Comparison of ENCODE assay signal across 11 cellular contexts in the genomic region with DNA sequence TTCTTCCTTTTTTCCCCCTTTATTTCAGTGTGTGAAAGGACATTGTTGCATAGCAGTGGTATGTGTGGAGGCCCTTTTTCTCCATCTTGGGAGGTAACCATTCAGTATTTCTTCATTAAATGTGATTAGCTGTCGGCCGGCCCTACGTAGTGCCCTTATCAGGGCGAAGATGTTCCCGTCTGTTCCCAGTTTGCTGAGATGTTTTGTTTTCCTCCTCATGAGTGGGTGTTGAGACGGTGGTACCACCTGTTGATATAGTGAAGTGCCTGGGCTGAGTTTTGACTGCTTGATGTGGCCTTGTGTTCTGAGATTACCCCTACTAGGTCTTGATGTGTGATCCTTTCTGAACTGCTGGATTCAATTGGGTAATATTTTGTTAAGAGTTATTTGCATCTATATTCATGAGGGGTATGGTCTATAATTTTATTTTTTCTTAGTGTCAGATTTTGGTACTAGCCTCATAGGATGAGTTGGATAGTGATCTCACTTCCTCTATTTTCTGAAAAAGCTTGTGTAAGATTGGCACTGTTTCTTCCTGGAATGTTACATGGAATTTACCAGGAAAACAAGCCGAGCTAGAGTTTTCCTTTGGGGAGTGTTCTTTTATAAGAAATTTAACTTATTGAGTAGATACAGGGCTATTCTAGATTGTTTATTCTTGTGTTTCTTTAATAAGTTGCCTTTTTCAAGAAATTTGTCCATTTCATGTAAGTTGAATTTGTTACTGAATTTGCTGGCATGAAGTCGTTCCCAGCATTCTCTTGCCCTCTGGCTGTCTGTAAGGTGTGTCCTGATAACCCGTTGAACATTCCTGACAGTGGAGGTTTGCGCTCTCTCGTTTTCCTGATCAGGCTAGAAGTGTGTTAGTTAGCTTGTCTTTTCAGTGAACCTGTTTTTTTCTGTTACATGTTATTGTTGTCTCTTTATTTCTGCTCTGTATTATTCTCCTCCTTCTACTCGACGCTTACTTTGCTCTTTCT. TPM values are rescaled to one million over a fixed set of nuclear protein-coding genes. Genes with fewer than 3 reads are reported as not detected.
A peak's percentile ranks its signal among the peaks of the same experiment; 100 is the strongest.
DNase-seq lines count a peak whose midpoint lies in the region; ATAC-seq and TF ChIP-seq lines count a peak whose summit lies in the region.
"Had no signal": no experiment of that assay in that cellular context is flagged by ENCODE, and none has a peak within 500 bp of the region (broad histone marks: within the 10 kb centered on the region; RNA-seq: fewer than 3 reads in every experiment).

No MANE protein-coding gene starts in this region.

- peaks cover 38% of the 10 kb centered on the region for H4K20me1 ChIP-seq in DND-41 (ENCODE audit: insufficient read depth, low read length)

- 0 out of 2 replicates have a peak overlapping the region, but pooled peaks have one; percentile 7 for H3K4me2 ChIP-seq in DND-41 (ENCODE audit: insufficient read depth, low read length)

- peaks cover 24% of the 10 kb centered on the region for H3K4me1 ChIP-seq in DND-41 (ENCODE audit: insufficient read depth, low read length)

- H2AFZ ChIP-seq in DND-41 (ENCODE audit: low read depth, low read length) = no peak overlapping the region

- H3K27ac ChIP-seq in DND-41 (ENCODE audit: low read length) = no peak overlapping the region

- no peak for ATAC-seq in DND-41 (ENCODE audit: insufficient read depth, low read depth)
- ATAC-seq in effector memory CD8-positive, alpha-beta T cell (replicated peaks) = no peak
- ATAC-seq in GM21526 (IDR thresholded peaks at IDR 0.05; ENCODE audit: low FRiP score, unreplicated experiment) = no peak
- ATAC-seq in HG03095 (IDR thresholded peaks at IDR 0.05; ENCODE audit: unreplicated experiment) = no peak
- ATAC-seq: gastroesophageal sphincter; stimulated activated naive CD8-positive, alpha-beta T cell treated with anti-CD3 and anti-CD28 coated beads, Interleukin-15, Interleukin-2, amounts not matched to agents 100 U/mL and 50 U/mL, for 24 hours had no signal

- DNase-seq in DND-41 (no peak), neural crest cell (ENCODE audit: low read depth, low spot score) (no peak), NCI-H2171 (lab: John Stamatoyannopoulos, UW) (no peak)
- DNase-seq in effector memory CD8-positive, alpha-beta T cell = no peak
- DNase-seq: DMS79 treated with DMSO at 0.1 percent for 48 hours; stimulated activated naive CD8-positive, alpha-beta T cell treated with anti-CD3 and anti-CD28 coated beads, Interleukin-15, Interleukin-2, amounts not matched to agents 100 U/mL and 50 U/mL, for 24 hours had no signal

- H3K4me1 Mint-ChIP-seq in IgD-negative memory B cell (peaks cover 14 to 30% (median 25%) of the 10 kb centered on the region in 3 donors), neural crest cell (peaks cover 18% of the 10 kb centered on the region)
- H3K4me1 Mint-ChIP-seq in effector memory CD8-positive, alpha-beta T cell (ENCODE audit: low read depth in 2 of 2) = peaks cover 27 to 32% of the 10 kb centered on the region in 2 donors

- no peak overlapping the region for H3K4me3 ChIP-seq in DND-41 (ENCODE audit: low read depth in 1 of 2, low read length in 2 of 2)
- H3K4me3 ChIP-seq: gastroesophageal sphincter had no signal

- H3K36me3 Mint-ChIP-seq in IgD-negative memory B cell (peaks cover 3% of the 10 kb centered on the region), neural crest cell (ENCODE audit: low read depth) (no peaks in the 10 kb centered on the region)
- peaks cover 34% of the 10 kb centered on the region for H3K36me3 Mint-ChIP-seq in effector memory CD8-positive, alpha-beta T cell (ENCODE audit: insufficient read depth)

- H3K9ac ChIP-seq in DND-41 (ENCODE audit: low read depth, low read length) = no peak overlapping the region

- TF ChIP-seq CTCF in DND-41 (IDR thresholded peaks at IDR 0.05; ENCODE audit: borderline replicate concordance, extremely low read depth, low read length, poor library complexity, severe bottlenecking) (no peak), neural crest cell (conservative IDR thresholded peaks at IDR 0.05) (no peak)

- H3K4me3 Mint-ChIP-seq in IgD-negative memory B cell (peak overlapping the region in 2 of 4 donors; percentile 22 to 63), neural crest cell (peak overlapping the region; percentile 72)
- no peak overlapping the region for H3K4me3 Mint-ChIP-seq in effector memory CD8-positive, alpha-beta T cell

- no peaks in the 10 kb centered on the region for H3K27me3 ChIP-seq in DND-41 (ENCODE audit: insufficient read depth, low read length, poor library complexity)
- H3K27me3 ChIP-seq: gastroesophageal sphincter had no signal

- H3K9me3 Mint-ChIP-seq in IgD-negative memory B cell = peaks cover 0 to 1% (median 0%) of the 10 kb centered on the region in 3 donors
- H3K9me3 Mint-ChIP-seq in effector memory CD8-positive, alpha-beta T cell = no peaks in the 10 kb centered on the region
- H3K9me3 Mint-ChIP-seq in neural crest cell = no peaks in the 10 kb centered on the region

- H3K27ac Mint-ChIP-seq in IgD-negative memory B cell (peak overlapping the region in 2 of 3 donors; percentile 64 to 80), neural crest cell (ENCODE audit: unreplicated experiment) (no peak overlapping the region)
- peak overlapping the region; percentile 36 to 73 for H3K27ac Mint-ChIP-seq in effector memory CD8-positive, alpha-beta T cell

- no peaks in the 10 kb centered on the region for H3K27me3 Mint-ChIP-seq in IgD-negative memory B cell
- no peaks in the 10 kb centered on the region for H3K27me3 Mint-ChIP-seq in effector memory CD8-positive, alpha-beta T cell
- no peaks in the 10 kb centered on the region for H3K27me3 Mint-ChIP-seq in neural crest cell (ENCODE audit: low read depth)

- no peaks in the 10 kb centered on the region for H3K9me3 ChIP-seq in DND-41 (ENCODE audit: insufficient read depth, low read length, severe bottlenecking)
- H3K9me3 ChIP-seq: gastroesophageal sphincter had no signal

- H3K79me2 ChIP-seq in DND-41 (ENCODE audit: insufficient read depth, low read length) = peaks cover 89% of the 10 kb centered on the region

- peaks cover 38% of the 10 kb centered on the region for H3K36me3 ChIP-seq in DND-41 (ENCODE audit: insufficient read depth, low read length)

RNA-seq across cellular contexts. Expression of a gene that starts 4.3 kb away (rescaled TPM):
- polyA plus RNA-seq in IgD-negative memory B cell = 26.2 TPM
- total RNA-seq in neural crest cell = 32.9 and 34.6 TPM in 2 replicates

RNA-seq across cellular contexts. Expression of a gene that starts 32.9 kb away (rescaled TPM):
- polyA plus RNA-seq in IgD-negative memory B cell = not detected
- 0.75 and 0.86 TPM in 2 replicates for total RNA-seq in neural crest cell
- total RNA-seq: gastroesophageal sphincter, M059J had no signal

RNA-seq across cellular contexts. Expression of a gene that starts 43.6 kb away (rescaled TPM):
- 1.4 TPM for polyA plus RNA-seq in IgD-negative memory B cell
- 29.6 and 30.0 TPM in 2 replicates for total RNA-seq in neural crest cell

RNA-seq across cellular contexts. Expression of a gene that starts 44.0 kb away (rescaled TPM):
- polyA plus RNA-seq in IgD-negative memory B cell = 428 TPM
- total RNA-seq in neural crest cell = 318 and 322 TPM in 2 replicates

RNA-seq across cellular contexts. Expression of a gene that starts 51.1 kb away (rescaled TPM):
- 25.6 TPM for polyA plus RNA-seq in IgD-negative memory B cell
- 33.1 and 35.6 TPM in 2 replicates for total RNA-seq in neural crest cell
